Comparison of ENCODE assay signal across 26 cellular contexts in genomic region chr14:71549421-71549820, GRCh38.
"Had no signal": no experiment of that assay in that cellular context is flagged by ENCODE, and none has a peak within 500 bp of the region (broad histone marks: within the 10 kb centered on the region; RNA-seq: fewer than 3 reads in every experiment).

No MANE protein-coding gene starts in this region.

- H3K27ac Mint-ChIP-seq: activated CD4-positive, alpha-beta T cell treated with anti-CD3 and anti-CD28 coated beads, Interleukin-2, amount 10 ng/mL, durations not matched to agents 24 days and 14 days; activated CD8-positive, alpha-beta memory T cell treated with anti-CD3 and anti-CD28 coated beads, Interleukin-2, amount 10 ng/mL, durations not matched to agents 7 days and 5 days; activated naive CD4-positive, alpha-beta T cell treated with anti-CD3 and anti-CD28 coated beads, Interleukin-2, amount 50 U/mL, for 72 hours; activated naive CD8-positive, alpha-beta T cell treated with anti-CD3 and anti-CD28 coated beads, Interleukin-2, amount 50 U/mL, for 24 hours had no signal

- ATAC-seq: activated CD8-positive, alpha-beta memory T cell treated with anti-CD3 and anti-CD28 coated beads, Interleukin-2, amount 10 ng/mL, durations not matched to agents 7 days and 5 days; activated naive CD4-positive, alpha-beta T cell treated with anti-CD3 and anti-CD28 coated beads, Interleukin-2, amount 50 U/mL, for 72 hours; activated naive CD8-positive, alpha-beta T cell treated with anti-CD3 and anti-CD28 coated beads, Interleukin-2, amount 50 U/mL, for 24 hours; activated T-cell treated with anti-CD3 and anti-CD28 coated beads, Interleukin-2, amount 50 U/mL, for 4 hours; body of pancreas had no signal

- H3K27me3 Mint-ChIP-seq: activated CD4-positive, alpha-beta T cell treated with anti-CD3 and anti-CD28 coated beads, Interleukin-2, amount 10 ng/mL, durations not matched to agents 24 days and 14 days; activated CD8-positive, alpha-beta memory T cell treated with anti-CD3 and anti-CD28 coated beads, Interleukin-2, amount 10 ng/mL, durations not matched to agents 7 days and 5 days; activated naive CD8-positive, alpha-beta T cell treated with anti-CD3 and anti-CD28 coated beads, Interleukin-2, amount 50 U/mL, for 24 hours had no signal

- H3K4me3 Mint-ChIP-seq: activated CD4-positive, alpha-beta T cell treated with anti-CD3 and anti-CD28 coated beads, Interleukin-2, amount 10 ng/mL, durations not matched to agents 24 days and 14 days; activated CD8-positive, alpha-beta memory T cell treated with anti-CD3 and anti-CD28 coated beads, Interleukin-2, amount 10 ng/mL, durations not matched to agents 7 days and 5 days; activated naive CD8-positive, alpha-beta T cell treated with anti-CD3 and anti-CD28 coated beads, Interleukin-2, amount 50 U/mL, for 24 hours; activated T-cell treated with anti-CD3 and anti-CD28 coated beads, Interleukin-2, amount 50 U/mL, for 4 hours had no signal

- H3K9me3 Mint-ChIP-seq: activated CD4-positive, alpha-beta T cell treated with anti-CD3 and anti-CD28 coated beads, Interleukin-2, amount 10 ng/mL, durations not matched to agents 24 days and 14 days; activated naive CD8-positive, alpha-beta T cell treated with anti-CD3 and anti-CD28 coated beads, Interleukin-2, amount 50 U/mL, for 24 hours; activated T-cell treated with anti-CD3 and anti-CD28 coated beads, Interleukin-2, amount 50 U/mL, for 4 hours had no signal

- DNase-seq: activated CD4-positive, alpha-beta T cell treated with anti-CD3 and anti-CD28 coated beads for 1 hour; activated CD4-positive, alpha-beta T cell treated with anti-CD3 and anti-CD28 coated beads, Interleukin-2, amount 10 ng/mL, durations not matched to agents 24 days and 14 days; activated CD4-positive, alpha-beta T cell treated with anti-CD3 and anti-CD28 coated beads, Interleukin-2, amount 50 U/mL, for 48 hours; activated CD8-positive, alpha-beta memory T cell treated with anti-CD3 and anti-CD28 coated beads, Interleukin-2, amount 10 ng/mL, durations not matched to agents 7 days and 5 days; activated effector memory CD4-positive, alpha-beta T cell treated with anti-CD3 and anti-CD28 coated beads, Interleukin-2, amount 50 U/mL, for 16 hours; activated naive CD4-positive, alpha-beta T cell treated with Interleukin-2 at 50 U/mL for 16 hours; activated naive CD8-positive, alpha-beta T cell treated with anti-CD3 and anti-CD28 coated beads, Interleukin-2, amount 50 U/mL, for 24 hours; activated T-cell treated with anti-CD3 and anti-CD28 coated beads, Interleukin-2, amount 50 U/mL, for 4 hours; amniotic stem cell; body of pancreas; cerebellar nuclear complex; colonic mucosa; NCI-H1105; NCI-H1436 treated with DMSO at 0.1 percent for 48 hours; NCI-H187; NCI-H2081; NCI-H510A treated with DMSO at 0.1 percent for 48 hours; NCI-H69; NK-92 treated with Interleukin-12 subunit alpha and Interleukin-12 subunit beta, amount 100 ng/mL, for 24 hours; Peyer's patch; Right ventricle myocardium superior; SJCRH30; SK-N-SH; T-helper 1 cell had no signal

- FAIRE-seq: bronchial epithelial cell had no signal
